9 cellular contexts compared by ENCODE assay signal in genomic region chr6:5905431-5906339, GRCh38.
A peak's percentile ranks its signal among the peaks of the same experiment; 100 is the strongest.
DNase-seq lines count a peak whose midpoint lies in the region; ATAC-seq and TF ChIP-seq lines count a peak whose summit lies in the region.
"Had no signal": no experiment of that assay in that cellular context is flagged by ENCODE, and none has a peak within 500 bp of the region (broad histone marks: within the 10 kb centered on the region; RNA-seq: fewer than 3 reads in every experiment).

No MANE protein-coding gene starts in this region.

- POLR2A ChIA-PET in activated CD8-positive, alpha-beta T cell treated with anti-CD3 and anti-CD28 coated beads, Interleukin-2, amount 10 ng/mL, durations not matched to agents 7 days and 5 days (lab: Charles Lee), result no interaction called here

- no peak overlapping the region for H3K4me3 Mint-ChIP-seq in osteocyte (ENCODE audit: unreplicated experiment)
- no peak overlapping the region for H3K4me3 Mint-ChIP-seq in activated CD8-positive, alpha-beta T cell treated with anti-CD3 and anti-CD28 coated beads, Interleukin-2, amount 10 ng/mL, durations not matched to agents 7 days and 5 days
- H3K4me3 Mint-ChIP-seq in activated T-cell treated with anti-CD3 and anti-CD28 coated beads, Interleukin-2, amount 50 U/mL, for 72 hours, result no peak overlapping the region

- H3K36me3 Mint-ChIP-seq in osteocyte (ENCODE audit: unreplicated experiment), result no peaks in the 10 kb centered on the region
- no peaks in the 10 kb centered on the region for H3K36me3 Mint-ChIP-seq in activated CD8-positive, alpha-beta T cell treated with anti-CD3 and anti-CD28 coated beads, Interleukin-2, amount 10 ng/mL, durations not matched to agents 7 days and 5 days (ENCODE audit: low read depth)
- no peaks in the 10 kb centered on the region for H3K36me3 Mint-ChIP-seq in activated T-cell treated with anti-CD3 and anti-CD28 coated beads, Interleukin-2, amount 50 U/mL, for 72 hours (ENCODE audit: insufficient read depth in 2 of 2)

- CTCF ChIA-PET in activated CD8-positive, alpha-beta T cell treated with anti-CD3 and anti-CD28 coated beads, Interleukin-2, amount 10 ng/mL, durations not matched to agents 7 days and 5 days (lab: Charles Lee), result interaction anchor here (1.3 kb wide), 1 partner anchor 434 kb away, joined by 4 read pairs; no protein-coding TSS in a partner anchor

- no peak for ATAC-seq in activated CD8-positive, alpha-beta T cell treated with anti-CD3 and anti-CD28 coated beads, Interleukin-2, amount 10 ng/mL, durations not matched to agents 7 days and 5 days
- no peak for ATAC-seq in GM21786 (IDR thresholded peaks at IDR 0.05; ENCODE audit: unreplicated experiment)
- ATAC-seq in activated T-cell treated with anti-CD3 and anti-CD28 coated beads, Interleukin-2, amount 50 U/mL, for 72 hours (replicated peaks in 1 of 2), result no peak

- H3K9me3 Mint-ChIP-seq in osteocyte (ENCODE audit: unreplicated experiment), result no peaks in the 10 kb centered on the region
- H3K9me3 Mint-ChIP-seq in activated CD8-positive, alpha-beta T cell treated with anti-CD3 and anti-CD28 coated beads, Interleukin-2, amount 10 ng/mL, durations not matched to agents 7 days and 5 days (ENCODE audit: insufficient read depth), result no peaks in the 10 kb centered on the region
- no peaks in the 10 kb centered on the region for H3K9me3 Mint-ChIP-seq in activated T-cell treated with anti-CD3 and anti-CD28 coated beads, Interleukin-2, amount 50 U/mL, for 72 hours

- no peak for TF ChIP-seq CTCF in AG09309 (IDR thresholded peaks at IDR 0.05; ENCODE audit: control insufficient read depth, insufficient read depth, low read depth, low read length, missing control alignments)
- no peak for TF ChIP-seq CTCF in osteocyte (IDR thresholded peaks at IDR 0.05)

- peaks cover 2% of the 10 kb centered on the region for H3K27me3 Mint-ChIP-seq in osteocyte (ENCODE audit: unreplicated experiment)
- peaks cover 2% of the 10 kb centered on the region for H3K27me3 Mint-ChIP-seq in activated CD8-positive, alpha-beta T cell treated with anti-CD3 and anti-CD28 coated beads, Interleukin-2, amount 10 ng/mL, durations not matched to agents 7 days and 5 days (ENCODE audit: low read depth)
- no peaks in the 10 kb centered on the region for H3K27me3 Mint-ChIP-seq in activated T-cell treated with anti-CD3 and anti-CD28 coated beads, Interleukin-2, amount 50 U/mL, for 72 hours (ENCODE audit: low read depth)

- H3K27ac Mint-ChIP-seq in osteocyte (ENCODE audit: unreplicated experiment), result peak overlapping the region; percentile 2
- H3K27ac Mint-ChIP-seq in activated CD8-positive, alpha-beta T cell treated with anti-CD3 and anti-CD28 coated beads, Interleukin-2, amount 10 ng/mL, durations not matched to agents 7 days and 5 days, result no peak overlapping the region
- no peak overlapping the region for H3K27ac Mint-ChIP-seq in activated T-cell treated with anti-CD3 and anti-CD28 coated beads, Interleukin-2, amount 50 U/mL, for 72 hours

- DNase-seq in AG09309 (ENCODE audit: low read depth), result peak; percentile 86
- DNase-seq in RPMI7951 (ENCODE audit: low read depth), result peak; percentile 75
- peak; percentile 84 for DNase-seq in fibroblast of peridontal ligament (ENCODE audit: extremely low read depth)
- no peak for DNase-seq in osteocyte (ENCODE audit: extremely low spot score, unreplicated experiment)
- no peak for DNase-seq in COLO668 (lab: John Stamatoyannopoulos, UW; ENCODE audit: unreplicated experiment)
- DNase-seq in activated CD8-positive, alpha-beta T cell treated with anti-CD3 and anti-CD28 coated beads, Interleukin-2, amount 10 ng/mL, durations not matched to agents 7 days and 5 days, result no peak
- no peak for DNase-seq in activated T-cell treated with anti-CD3 and anti-CD28 coated beads, Interleukin-2, amount 50 U/mL, for 72 hours

- no peak overlapping the region for H3K4me3 ChIP-seq in AG09309 (ENCODE audit: control insufficient read depth, low read depth, low read length)
- H3K4me3 ChIP-seq: PC-9 had no signal

- H3K4me1 Mint-ChIP-seq in osteocyte (ENCODE audit: unreplicated experiment), result peaks cover 1% of the 10 kb centered on the region
- H3K4me1 Mint-ChIP-seq in activated CD8-positive, alpha-beta T cell treated with anti-CD3 and anti-CD28 coated beads, Interleukin-2, amount 10 ng/mL, durations not matched to agents 7 days and 5 days (ENCODE audit: low read depth), result no peaks in the 10 kb centered on the region
- no peaks in the 10 kb centered on the region for H3K4me1 Mint-ChIP-seq in activated T-cell treated with anti-CD3 and anti-CD28 coated beads, Interleukin-2, amount 50 U/mL, for 72 hours (ENCODE audit: low read depth)

Comparison
In these comparisons a context has a peak if more than half of its experiments do, and no peak if none do; other contexts are left out.
1. DNase-seq: peak in AG09309 (single experiment), RPMI7951 (single experiment) and fibroblast of peridontal ligament (single experiment); none in osteocyte (single experiment), COLO668 (single experiment), activated CD8-positive, alpha-beta T cell treated with anti-CD3 and anti-CD28 coated beads, Interleukin-2, amount 10 ng/mL, durations not matched to agents 7 days and 5 days (single experiment) and activated T-cell treated with anti-CD3 and anti-CD28 coated beads, Interleukin-2, amount 50 U/mL, for 72 hours (0 of 2).